Comparison of ENCODE assay signal across 8 cellular contexts in the genomic region with DNA sequence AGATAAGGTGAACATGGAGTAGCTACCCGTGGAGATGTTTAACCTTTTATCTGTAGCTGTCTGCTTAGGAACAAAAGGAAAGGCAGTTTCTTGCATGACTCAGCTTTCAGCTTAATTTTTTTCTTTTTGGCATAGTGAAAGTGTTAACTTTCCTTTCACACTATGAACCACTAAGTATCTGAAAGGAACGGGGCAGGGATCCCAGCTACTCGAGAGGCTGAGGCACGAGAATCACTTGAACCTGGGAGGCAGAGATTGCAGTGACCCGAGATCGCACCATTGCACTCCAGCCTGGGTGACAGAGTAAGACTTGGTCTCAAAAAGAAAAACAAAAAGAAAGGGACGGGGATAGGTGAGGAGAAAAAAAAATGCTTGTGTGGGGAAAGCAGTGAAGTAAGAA.
DNase-seq lines count a peak whose midpoint lies in the region; ATAC-seq, FAIRE-seq and TF ChIP-seq lines count a peak whose summit lies in the region.
"Not testable (repeated sequence)": the region's sequence is repeated elsewhere in the genome, so short reads cannot be mapped to it uniquely, and the experiment has no call there.

No MANE protein-coding gene starts in this region.

- H3K27ac ChIP-seq in A549 = peak overlapping the region; percentile 46 to 70

- not testable (repeated sequence) for H3K4me3 ChIP-seq in A549

- CTCF ChIA-PET in A549 (lab: Yijun Ruan, JAX); activated CD8-positive, alpha-beta T cell treated with anti-CD3 and anti-CD28 coated beads for 36 hours (lab: Charles Lee): not testable (repeated sequence)

- not testable (repeated sequence) for DNase-seq in A549 (ENCODE audit: low read depth in 1 of 2, low spot score in 1 of 2); Right ventricle myocardium inferior (ENCODE audit: missing footprints); stimulated activated effector memory CD8-positive, alpha-beta T cell treated with anti-CD3 and anti-CD28 coated beads, Interleukin-12 subunit alpha, Interleukin-12 subunit beta, amount 100 ng/mL, for 72 hours (ENCODE audit: low spot score in 2 of 2)
- DNase-seq in HK-2 (ENCODE audit: unreplicated experiment) (peak; percentile 1), astrocyte of the hippocampus (ENCODE audit: low read depth, low spot score) (peak; percentile 50), immature natural killer cell (peak; percentile 34 to 36 (median 34))
- peak; percentile 9 for DNase-seq in activated CD8-positive, alpha-beta T cell treated with anti-CD3 and anti-CD28 coated beads for 36 hours

- peaks cover 36% of the 10 kb centered on the region for H3K4me1 ChIP-seq in A549

- not testable (repeated sequence) for H3K9me3 Mint-ChIP-seq in activated CD8-positive, alpha-beta T cell treated with anti-CD3 and anti-CD28 coated beads for 36 hours; immature natural killer cell; nephron; stimulated activated effector memory CD8-positive, alpha-beta T cell treated with anti-CD3 and anti-CD28 coated beads, Interleukin-12 subunit alpha, Interleukin-12 subunit beta, amount 100 ng/mL, for 72 hours

- peak overlapping the region; percentile 60 for H3K4me2 ChIP-seq in A549

- not testable (repeated sequence) for TF ChIP-seq EP300 in A549 (IDR thresholded peaks at IDR 0.05)

- TF ChIP-seq CTCF in A549 (IDR thresholded peaks at IDR 0.05); activated CD8-positive, alpha-beta T cell treated with anti-CD3 and anti-CD28 coated beads for 36 hours (IDR thresholded peaks at IDR 0.05); nephron (IDR thresholded peaks at IDR 0.05; ENCODE audit: unreplicated experiment in 3 of 3): not testable (repeated sequence)

- not testable (repeated sequence) for ATAC-seq in A549
- ATAC-seq in activated CD8-positive, alpha-beta T cell treated with anti-CD3 and anti-CD28 coated beads for 36 hours = peak; percentile 37
- peak; percentile 77 for ATAC-seq in Right ventricle myocardium inferior
- ATAC-seq in stimulated activated effector memory CD8-positive, alpha-beta T cell treated with anti-CD3 and anti-CD28 coated beads, Interleukin-12 subunit alpha, Interleukin-12 subunit beta, amount 100 ng/mL, for 72 hours = peak; percentile 28

- not testable (repeated sequence) for H3K9me3 ChIP-seq in A549

- not testable (repeated sequence) for H3K36me3 Mint-ChIP-seq in activated CD8-positive, alpha-beta T cell treated with anti-CD3 and anti-CD28 coated beads for 36 hours (ENCODE audit: low read depth); immature natural killer cell; nephron (ENCODE audit: low read depth); stimulated activated effector memory CD8-positive, alpha-beta T cell treated with anti-CD3 and anti-CD28 coated beads, Interleukin-12 subunit alpha, Interleukin-12 subunit beta, amount 100 ng/mL, for 72 hours

- H3K27me3 Mint-ChIP-seq in activated CD8-positive, alpha-beta T cell treated with anti-CD3 and anti-CD28 coated beads for 36 hours = peaks cover 16% of the 10 kb centered on the region
- peaks cover 10 to 28% (median 12%) of the 10 kb centered on the region in 3 donors for H3K27me3 Mint-ChIP-seq in immature natural killer cell (ENCODE audit: low read depth in 3 of 3)
- H3K27me3 Mint-ChIP-seq in nephron (ENCODE audit: low read depth) = not testable (repeated sequence)

- 35% methylated on average over 7 of the region's 7 CpGs for WGBS in A549 (ENCODE audit: missing lambda C conversion rate)

- TF ChIP-seq POLR2A in A549 (IDR thresholded peaks at IDR 0.05; ENCODE audit: low read length) = not testable (repeated sequence)

- not testable (repeated sequence) for H3K4me3 Mint-ChIP-seq in activated CD8-positive, alpha-beta T cell treated with anti-CD3 and anti-CD28 coated beads for 36 hours; nephron; stimulated activated effector memory CD8-positive, alpha-beta T cell treated with anti-CD3 and anti-CD28 coated beads, Interleukin-12 subunit alpha, Interleukin-12 subunit beta, amount 100 ng/mL, for 72 hours
- peak overlapping the region in 2 of 5 donors; percentile 6 to 27 for H3K4me3 Mint-ChIP-seq in immature natural killer cell

- intact Hi-C loops in activated CD8-positive, alpha-beta T cell treated with anti-CD3 and anti-CD28 coated beads for 36 hours (cut with micrococcal nuclease) = not testable (repeated sequence)
- intact Hi-C loops in Right ventricle myocardium inferior (cut with DNase I) = loop anchor here (2.0 to 10.0 kb wide), 2 partner anchors 77 to 189 kb away; no protein-coding TSS in a partner anchor

- TF ChIP-seq RAD21 in A549 (conservative IDR thresholded peaks at IDR 0.05 in 1 of 2, IDR thresholded peaks at IDR 0.05 in 1 of 2) = not testable (repeated sequence)

- not testable (repeated sequence) for FAIRE-seq in A549 (lab: Jason Lieb, UNC)

- POLR2A ChIA-PET in A549 (lab: Yijun Ruan, JAX) = interaction anchor here (0.7 kb wide), 1 partner anchor 381 kb away, joined by 4 read pairs; no protein-coding TSS in a partner anchor
- POLR2A ChIA-PET in activated CD8-positive, alpha-beta T cell treated with anti-CD3 and anti-CD28 coated beads for 36 hours (lab: Charles Lee) = not testable (repeated sequence)

- H3K4me1 Mint-ChIP-seq in activated CD8-positive, alpha-beta T cell treated with anti-CD3 and anti-CD28 coated beads for 36 hours (ENCODE audit: low read depth); stimulated activated effector memory CD8-positive, alpha-beta T cell treated with anti-CD3 and anti-CD28 coated beads, Interleukin-12 subunit alpha, Interleukin-12 subunit beta, amount 100 ng/mL, for 72 hours: not testable (repeated sequence)
- H3K4me1 Mint-ChIP-seq in immature natural killer cell (peaks cover 10 to 12% of the 10 kb centered on the region in 2 donors), nephron (peaks cover 37% of the 10 kb centered on the region)

- H3K27ac Mint-ChIP-seq in activated CD8-positive, alpha-beta T cell treated with anti-CD3 and anti-CD28 coated beads for 36 hours; stimulated activated effector memory CD8-positive, alpha-beta T cell treated with anti-CD3 and anti-CD28 coated beads, Interleukin-12 subunit alpha, Interleukin-12 subunit beta, amount 100 ng/mL, for 72 hours: not testable (repeated sequence)
- peak overlapping the region in 1 of 6 donors; percentile 1 for H3K27ac Mint-ChIP-seq in immature natural killer cell
- peak overlapping the region in 2 of 3 experiments; percentile 30 to 57 for H3K27ac Mint-ChIP-seq in nephron
